ENCODE assay signal across 32 cellular contexts in the genomic region with DNA sequence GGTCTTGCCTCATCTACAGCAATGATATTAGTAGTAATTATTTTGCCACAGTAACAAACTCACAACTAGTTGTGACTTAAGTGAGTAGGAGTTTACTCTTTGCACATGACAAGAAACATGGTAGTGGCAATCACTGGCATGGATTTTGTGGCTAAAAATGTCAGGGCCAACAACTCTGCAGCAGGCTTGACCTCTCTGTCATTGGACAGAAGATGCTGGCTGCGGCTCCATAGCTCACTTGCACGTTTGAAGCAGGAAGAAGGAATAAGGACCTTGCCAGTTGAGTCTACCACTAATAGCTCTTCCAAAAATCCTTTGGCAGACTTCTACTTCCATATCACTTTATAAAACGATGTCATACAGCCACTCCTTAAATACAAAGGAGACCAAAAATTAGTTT.
"Had no signal": no experiment of that assay in that cellular context is flagged by ENCODE, and none has a peak within 500 bp of the region (broad histone marks: within the 10 kb centered on the region; RNA-seq: fewer than 3 reads in every experiment).

No MANE protein-coding gene starts in this region.

- H3K79me2 ChIP-seq: parathyroid adenoma had no signal

- H3K4me1 Mint-ChIP-seq: naive B cell; stimulated activated memory B cell treated with anti-CD40 and anti-IgM and Interleukin-4, amounts not matched to agents 10 μg/mL and 1 μg/mL and 100 μg/mL, for 72 hours had no signal

- H3K4me3 Mint-ChIP-seq: naive B cell; naive thymus-derived CD8-positive, alpha-beta T cell; natural killer cell treated with Interleukin-12 subunit alpha and Interleukin-12 subunit beta and Interleukin-15 and Interleukin-18, amount 100 ng/mL, for 72 hours; neural progenitor cell; stimulated activated memory B cell treated with anti-CD40 and anti-IgM and Interleukin-4, amounts not matched to agents 10 μg/mL and 1 μg/mL and 100 μg/mL, for 72 hours; stimulated activated naive CD8-positive, alpha-beta T cell treated with anti-CD3 and anti-CD28 coated beads, Interleukin-15, amount 100 ng/mL, for 72 hours had no signal

- H3K27ac ChIP-seq: neural progenitor cell, ovary, parathyroid adenoma, psoas muscle, skin epidermis, spleen, suprapubic skin, testis, tibial artery, upper lobe of left lung, vagina had no signal

- DNase-seq: naive B cell; naive thymus-derived CD8-positive, alpha-beta T cell; occipital lobe; ovary; posterior cingulate gyrus; psoas muscle; right cardiac atrium; spleen; stimulated activated CD4-positive, alpha-beta T cell treated with anti-CD3 and anti-CD28 coated beads, Interleukin-12 subunit alpha, Interleukin-12 subunit beta, amount 100 ng/mL, for 4 hours; stimulated activated CD4-positive, alpha-beta T cell treated with anti-CD3 and anti-CD28 coated beads, Interleukin-1b, Interleukin-23, amount 100 ng/mL, for 48 hours; stimulated activated CD4-positive, alpha-beta T cell treated with anti-CD3 and anti-CD28 coated beads, Interleukin-4, amount 100 ng/mL, for 1 hour; stimulated activated CD4-positive, alpha-beta T cell treated with anti-CD3 and anti-CD28 coated beads, Interleukin-4, amount 100 ng/mL, for 4 hours; stimulated activated CD8-positive, alpha-beta memory T cell treated with anti-CD3 and anti-CD28 coated beads, Interleukin-4, amount 100 ng/mL, for 48 hours; stimulated activated naive CD4-positive, alpha-beta T cell; stimulated activated naive CD8-positive, alpha-beta T cell treated with anti-CD3 and anti-CD28 coated beads, Interleukin-15, amount 100 ng/mL, for 72 hours; stimulated activated naive CD8-positive, alpha-beta T cell treated with anti-CD3 and anti-CD28 coated beads, Interleukin-15, Interleukin-2, amounts not matched to agents 100 U/mL and 50 U/mL, for 24 hours; substantia nigra; testis; tibial artery; trophoblast cell; upper lobe of left lung had no signal

- ATAC-seq: naive thymus-derived CD8-positive, alpha-beta T cell; natural killer cell treated with Interleukin-12 subunit alpha and Interleukin-12 subunit beta and Interleukin-15 and Interleukin-18, amount 100 ng/mL, for 72 hours; psoas muscle; right cardiac atrium; sciatic nerve; stimulated activated memory B cell treated with anti-CD40 and anti-IgM and Interleukin-4, amounts not matched to agents 10 μg/mL and 1 μg/mL and 100 μg/mL, for 72 hours; stimulated activated naive CD8-positive, alpha-beta T cell treated with anti-CD3 and anti-CD28 coated beads, Interleukin-15, amount 100 ng/mL, for 72 hours; stimulated activated naive CD8-positive, alpha-beta T cell treated with anti-CD3 and anti-CD28 coated beads, Interleukin-15, Interleukin-2, amounts not matched to agents 100 U/mL and 50 U/mL, for 24 hours had no signal

- H3K27me3 ChIP-seq: neural progenitor cell, ovary, spleen, suprapubic skin, testis, tibial artery, upper lobe of left lung, vagina had no signal

- FAIRE-seq: urothelium cell line had no signal

- H3K4me1 ChIP-seq: neural progenitor cell, parathyroid adenoma, psoas muscle, spleen, suprapubic skin, testis, tibial artery, upper lobe of left lung, vagina had no signal

- H2AFZ ChIP-seq: neural progenitor cell, parathyroid adenoma had no signal

- H3K9me3 ChIP-seq: ovary, psoas muscle, spleen, suprapubic skin, testis, tibial artery, upper lobe of left lung, vagina had no signal

- H3K27ac Mint-ChIP-seq: naive B cell; naive thymus-derived CD8-positive, alpha-beta T cell; natural killer cell treated with Interleukin-12 subunit alpha and Interleukin-12 subunit beta and Interleukin-15 and Interleukin-18, amount 100 ng/mL, for 72 hours; neural progenitor cell; progenitor cell of endocrine pancreas; stimulated activated memory B cell treated with anti-CD40 and anti-IgM and Interleukin-4, amounts not matched to agents 10 μg/mL and 1 μg/mL and 100 μg/mL, for 72 hours; stimulated activated naive CD8-positive, alpha-beta T cell treated with anti-CD3 and anti-CD28 coated beads, Interleukin-15, amount 100 ng/mL, for 72 hours had no signal

- H3K9ac ChIP-seq: neural progenitor cell, parathyroid adenoma had no signal

- H3K4me2 ChIP-seq: neural progenitor cell, smooth muscle cell had no signal

- H3K4me3 ChIP-seq: neural progenitor cell, ovary, psoas muscle, skin epidermis, smooth muscle cell, spleen, suprapubic skin, testis, tibial artery, upper lobe of left lung, vagina had no signal

- H3K9me3 Mint-ChIP-seq: naive B cell; natural killer cell treated with Interleukin-12 subunit alpha and Interleukin-12 subunit beta and Interleukin-15 and Interleukin-18, amount 100 ng/mL, for 72 hours; neural progenitor cell; stimulated activated memory B cell treated with anti-CD40 and anti-IgM and Interleukin-4, amounts not matched to agents 10 μg/mL and 1 μg/mL and 100 μg/mL, for 72 hours; stimulated activated naive CD8-positive, alpha-beta T cell treated with anti-CD3 and anti-CD28 coated beads, Interleukin-15, amount 100 ng/mL, for 72 hours had no signal

- H3K36me3 ChIP-seq: neural progenitor cell, ovary, spleen, tibial artery had no signal

- H3K27me3 Mint-ChIP-seq: naive B cell; progenitor cell of endocrine pancreas; stimulated activated memory B cell treated with anti-CD40 and anti-IgM and Interleukin-4, amounts not matched to agents 10 μg/mL and 1 μg/mL and 100 μg/mL, for 72 hours; stimulated activated naive CD8-positive, alpha-beta T cell treated with anti-CD3 and anti-CD28 coated beads, Interleukin-15, amount 100 ng/mL, for 72 hours had no signal

- H3K36me3 Mint-ChIP-seq: naive B cell; naive thymus-derived CD8-positive, alpha-beta T cell; natural killer cell treated with Interleukin-12 subunit alpha and Interleukin-12 subunit beta and Interleukin-15 and Interleukin-18, amount 100 ng/mL, for 72 hours; stimulated activated memory B cell treated with anti-CD40 and anti-IgM and Interleukin-4, amounts not matched to agents 10 μg/mL and 1 μg/mL and 100 μg/mL, for 72 hours had no signal
